In genomic region chr22:19490628-19491230, GRCh38 we compare ENCODE assay signal across 1 cellular context.
TF ChIP-seq lines count a peak whose summit lies in the region.

No MANE protein-coding gene starts in this region.

TF ChIP-seq in K562, 482 proteins besides CTCF, POLR2A, EP300 and RAD21 (continues in another document):
- TF ChIP-seq SIN3A (IDR thresholded peaks at IDR 0.05; ENCODE audit: borderline replicate concordance in 2 of 2, control insufficient read depth in 1 of 2, low read depth in 2 of 2, low read length in 2 of 2) (no peak), EP400 (IDR thresholded peaks at IDR 0.05) (no peak), ZBTB2 (IDR thresholded peaks at IDR 0.05) (0 out of 2 replicates have a peak, but pooled peaks have one; percentile 7), ZNF766 (CRISPR knock-in tag; conservative IDR thresholded peaks at IDR 0.05) (no peak), ZNF121 (CRISPR knock-in tag; conservative IDR thresholded peaks at IDR 0.05) (no peak), POLR2H (tag; IDR thresholded peaks at IDR 0.05; ENCODE audit: low read depth) (no peak), MCM3 (IDR thresholded peaks at IDR 0.05) (no peak), TAF7 (tag; IDR thresholded peaks at IDR 0.05) (no peak), CTBP1 (IDR thresholded peaks at IDR 0.05; ENCODE audit: borderline replicate concordance) (no peak), ZNF512 (tag; IDR thresholded peaks at IDR 0.05) (no peak), ZNF3 (CRISPR knock-in tag; IDR thresholded peaks at IDR 0.05) (no peak), HDAC6 (IDR thresholded peaks at IDR 0.05; ENCODE audit: low read depth, low read length) (no peak), SMARCC2 (IDR thresholded peaks at IDR 0.05; ENCODE audit: low read depth) (no peak), ZNF764 (CRISPR knock-in tag; IDR thresholded peaks at IDR 0.05; ENCODE audit: low read depth) (no peak), RNF219 (CRISPR knock-in tag; IDR thresholded peaks at IDR 0.05) (no peak), ZNF12 (CRISPR knock-in tag; IDR thresholded peaks at IDR 0.05) (peak; percentile 50; the same call in 1 of the 2 replicates), ZC3H8 (IDR thresholded peaks at IDR 0.05) (no peak), NKRF (IDR thresholded peaks at IDR 0.05; ENCODE audit: borderline replicate concordance) (0 out of 2 replicates have a peak, but pooled peaks have one; percentile 38), CSDE1 (IDR thresholded peaks at IDR 0.05) (no peak), GATA2 (CRISPR knock-in tag; IDR thresholded peaks at IDR 0.05) (0 out of 2 replicates have a peak, but pooled peaks have one; percentile 17), SP1 (CRISPR knock-in tag; IDR thresholded peaks at IDR 0.05) (no peak), MAX (CRISPR knock-in tag; IDR thresholded peaks at IDR 0.05) (no peak), USF2 (CRISPR knock-in tag; IDR thresholded peaks at IDR 0.05) (no peak), SNAPC5 (CRISPR knock-in tag; IDR thresholded peaks at IDR 0.05) (no peak), NELFE (IDR thresholded peaks at IDR 0.05; ENCODE audit: insufficient read depth, insufficient read length) (no peak), ZNF282 (CRISPR knock-in tag; IDR thresholded peaks at IDR 0.05) (peak; percentile 79; the same call in 1 of the 2 replicates), BRF1 (IDR thresholded peaks at IDR 0.05; ENCODE audit: borderline replicate concordance, extremely low read depth, insufficient read length) (no peak), RFX1 (IDR thresholded peaks at IDR 0.05) (no peak), HBP1 (CRISPR knock-in tag; IDR thresholded peaks at IDR 0.05) (0 out of 2 replicates have a peak, but pooled peaks have one; percentile 40), MCM2 (IDR thresholded peaks at IDR 0.05; ENCODE audit: low read depth) (no peak), ZNF124 (CRISPR knock-in tag; IDR thresholded peaks at IDR 0.05) (0 out of 2 replicates have a peak, but pooled peaks have one; percentile 50), TFAM (CRISPR knock-in tag; conservative IDR thresholded peaks at IDR 0.05) (no peak), ATF7 (IDR thresholded peaks at IDR 0.05) (no peak), STAG1 (CRISPR knock-in tag; IDR thresholded peaks at IDR 0.05; ENCODE audit: borderline replicate concordance) (no peak), ARID2 (IDR thresholded peaks at IDR 0.05) (peak; percentile 10; the same call in 1 of the 2 replicates), SIN3B (IDR thresholded peaks at IDR 0.05; ENCODE audit: low read depth) (no peak), SMARCA4 (IDR thresholded peaks at IDR 0.05) (peak; percentile 16; the same call in 1 of the 2 replicates), NR3C1 (CRISPR knock-in tag; IDR thresholded peaks at IDR 0.05) (no peak), FOXK1 (CRISPR knock-in tag; IDR thresholded peaks at IDR 0.05; ENCODE audit: borderline replicate concordance) (no peak), CBX3 (IDR thresholded peaks at IDR 0.05; ENCODE audit: borderline replicate concordance in 1 of 2, low read length in 2 of 2) (no peak), PURB (CRISPR knock-in tag; IDR thresholded peaks at IDR 0.05; ENCODE audit: low read depth) (no peak), RUNX1 (IDR thresholded peaks at IDR 0.05; ENCODE audit: low read depth) (no peak)
- TF ChIP-seq, protein P1, sequence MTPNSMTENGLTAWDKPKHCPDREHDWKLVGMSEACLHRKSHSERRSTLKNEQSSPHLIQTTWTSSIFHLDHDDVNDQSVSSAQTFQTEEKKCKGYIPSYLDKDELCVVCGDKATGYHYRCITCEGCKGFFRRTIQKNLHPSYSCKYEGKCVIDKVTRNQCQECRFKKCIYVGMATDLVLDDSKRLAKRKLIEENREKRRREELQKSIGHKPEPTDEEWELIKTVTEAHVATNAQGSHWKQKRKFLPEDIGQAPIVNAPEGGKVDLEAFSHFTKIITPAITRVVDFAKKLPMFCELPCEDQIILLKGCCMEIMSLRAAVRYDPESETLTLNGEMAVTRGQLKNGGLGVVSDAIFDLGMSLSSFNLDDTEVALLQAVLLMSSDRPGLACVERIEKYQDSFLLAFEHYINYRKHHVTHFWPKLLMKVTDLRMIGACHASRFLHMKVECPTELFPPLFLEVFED (CRISPR knock-in tag; conservative IDR thresholded peaks at IDR 0.05), result 0 out of 2 replicates have a peak, but pooled peaks have one; percentile 0
- TF ChIP-seq, protein P2, sequence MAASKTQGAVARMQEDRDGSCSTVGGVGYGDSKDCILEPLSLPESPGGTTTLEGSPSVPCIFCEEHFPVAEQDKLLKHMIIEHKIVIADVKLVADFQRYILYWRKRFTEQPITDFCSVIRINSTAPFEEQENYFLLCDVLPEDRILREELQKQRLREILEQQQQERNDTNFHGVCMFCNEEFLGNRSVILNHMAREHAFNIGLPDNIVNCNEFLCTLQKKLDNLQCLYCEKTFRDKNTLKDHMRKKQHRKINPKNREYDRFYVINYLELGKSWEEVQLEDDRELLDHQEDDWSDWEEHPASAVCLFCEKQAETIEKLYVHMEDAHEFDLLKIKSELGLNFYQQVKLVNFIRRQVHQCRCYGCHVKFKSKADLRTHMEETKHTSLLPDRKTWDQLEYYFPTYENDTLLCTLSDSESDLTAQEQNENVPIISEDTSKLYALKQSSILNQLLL (CRISPR knock-in tag; IDR thresholded peaks at IDR 0.05; ENCODE audit: borderline replicate concordance), result no peak
- TF ChIP-seq, protein P3, sequence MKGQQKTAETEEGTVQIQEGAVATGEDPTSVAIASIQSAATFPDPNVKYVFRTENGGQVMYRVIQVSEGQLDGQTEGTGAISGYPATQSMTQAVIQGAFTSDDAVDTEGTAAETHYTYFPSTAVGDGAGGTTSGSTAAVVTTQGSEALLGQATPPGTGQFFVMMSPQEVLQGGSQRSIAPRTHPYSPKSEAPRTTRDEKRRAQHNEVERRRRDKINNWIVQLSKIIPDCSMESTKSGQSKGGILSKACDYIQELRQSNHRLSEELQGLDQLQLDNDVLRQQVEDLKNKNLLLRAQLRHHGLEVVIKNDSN (CRISPR knock-in tag; IDR thresholded peaks at IDR 0.05), result no peak
- TF ChIP-seq, protein P4, sequence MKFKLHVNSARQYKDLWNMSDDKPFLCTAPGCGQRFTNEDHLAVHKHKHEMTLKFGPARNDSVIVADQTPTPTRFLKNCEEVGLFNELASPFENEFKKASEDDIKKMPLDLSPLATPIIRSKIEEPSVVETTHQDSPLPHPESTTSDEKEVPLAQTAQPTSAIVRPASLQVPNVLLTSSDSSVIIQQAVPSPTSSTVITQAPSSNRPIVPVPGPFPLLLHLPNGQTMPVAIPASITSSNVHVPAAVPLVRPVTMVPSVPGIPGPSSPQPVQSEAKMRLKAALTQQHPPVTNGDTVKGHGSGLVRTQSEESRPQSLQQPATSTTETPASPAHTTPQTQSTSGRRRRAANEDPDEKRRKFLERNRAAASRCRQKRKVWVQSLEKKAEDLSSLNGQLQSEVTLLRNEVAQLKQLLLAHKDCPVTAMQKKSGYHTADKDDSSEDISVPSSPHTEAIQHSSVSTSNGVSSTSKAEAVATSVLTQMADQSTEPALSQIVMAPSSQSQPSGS (CRISPR knock-in tag; IDR thresholded peaks at IDR 0.05), result 0 out of 2 replicates have a peak, but pooled peaks have one; percentile 42
- TF ChIP-seq, protein P5, sequence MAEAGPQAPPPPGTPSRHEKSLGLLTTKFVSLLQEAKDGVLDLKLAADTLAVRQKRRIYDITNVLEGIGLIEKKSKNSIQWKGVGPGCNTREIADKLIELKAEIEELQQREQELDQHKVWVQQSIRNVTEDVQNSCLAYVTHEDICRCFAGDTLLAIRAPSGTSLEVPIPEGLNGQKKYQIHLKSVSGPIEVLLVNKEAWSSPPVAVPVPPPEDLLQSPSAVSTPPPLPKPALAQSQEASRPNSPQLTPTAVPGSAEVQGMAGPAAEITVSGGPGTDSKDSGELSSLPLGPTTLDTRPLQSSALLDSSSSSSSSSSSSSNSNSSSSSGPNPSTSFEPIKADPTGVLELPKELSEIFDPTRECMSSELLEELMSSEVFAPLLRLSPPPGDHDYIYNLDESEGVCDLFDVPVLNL (CRISPR knock-in tag; IDR thresholded peaks at IDR 0.05; ENCODE audit: low read depth), result no peak
